Comparison of ENCODE assay signal across 21 cellular contexts in genomic region chr14:96221109-96221650, GRCh38. TPM values are rescaled to one million over a fixed set of nuclear protein-coding genes. Genes with fewer than 3 reads are reported as not detected.
DNase-seq lines count a peak whose midpoint lies in the region; ATAC-seq and TF ChIP-seq lines count a peak whose summit lies in the region.
"Had no signal": no experiment of that assay in that cellular context is flagged by ENCODE, and none has a peak within 500 bp of the region (broad histone marks: within the 10 kb centered on the region; RNA-seq: fewer than 3 reads in every experiment).

No MANE protein-coding gene starts in this region.

- WGBS in transverse colon (ENCODE audit: low coverage in 1 of 2), 2 donors = 36 to 47% methylated on average over 2 to 7 of the region's 7 CpGs
- WGBS in heart left ventricle, 4 donors = 90 to 95% (median 92%) methylated on average over 7 of the region's 7 CpGs

- ATAC-seq in heart left ventricle (no peak), HG02759 (IDR thresholded peaks at IDR 0.05; ENCODE audit: unreplicated experiment) (no peak)
- ATAC-seq: CD8-positive, alpha-beta T cell; T-helper 17 cell had no signal

- TF ChIP-seq CTCF in LNCaP clone FGC (IDR thresholded peaks at IDR 0.05; ENCODE audit: control insufficient read depth, extremely low read depth, insufficient read depth) (no peak), transverse colon (IDR thresholded peaks at IDR 0.05) (no peak), heart left ventricle (IDR thresholded peaks at IDR 0.05) (no peak), breast epithelium (IDR thresholded peaks at IDR 0.05) (no peak)

- no peaks in the 10 kb centered on the region for H3K27me3 ChIP-seq in transverse colon
- H3K27me3 ChIP-seq in heart left ventricle = peaks cover 0 to 16% (median 0%) of the 10 kb centered on the region in 9 donors
- no peaks in the 10 kb centered on the region for H3K27me3 ChIP-seq in breast epithelium
- H3K27me3 ChIP-seq: BLaER1 treated with 17β-estradiol and CSF1 and Interleukin-3, amounts not matched to agents 10 nM and 100 nM had no signal

- H3K27ac ChIP-seq in transverse colon (peak overlapping the region in 3 of 4 donors; percentile 9 to 33 (median 21)), heart left ventricle (no peak overlapping the region), breast epithelium (no peak overlapping the region)
- H3K27ac ChIP-seq: BLaER1 treated with 17β-estradiol and CSF1 and Interleukin-3, amounts not matched to agents 10 nM and 100 nM; SK-N-MC had no signal

- no peak overlapping the region for H3K4me3 ChIP-seq in LNCaP clone FGC (ENCODE audit: low read depth, low read length)
- H3K4me3 ChIP-seq in transverse colon = no peak overlapping the region
- no peak overlapping the region for H3K4me3 ChIP-seq in heart left ventricle
- no peak overlapping the region for H3K4me3 ChIP-seq in breast epithelium
- H3K4me3 ChIP-seq: BLaER1 treated with 17β-estradiol and CSF1 and Interleukin-3, amounts not matched to agents 10 nM and 100 nM; SK-N-MC had no signal

- intact Hi-C loops in transverse colon (cut with DNase I; ENCODE audit: low total_unique reads) = no loop called here
- intact Hi-C loops in heart left ventricle (cut with DNase I) = no loop called here
- intact Hi-C loops in breast epithelium (cut with DNase I; ENCODE audit: low total_unique reads) = no loop called here

- H3K36me3 ChIP-seq in transverse colon = no peaks in the 10 kb centered on the region
- H3K36me3 ChIP-seq in heart left ventricle = no peaks in the 10 kb centered on the region
- H3K36me3 ChIP-seq in breast epithelium = no peaks in the 10 kb centered on the region
- H3K36me3 ChIP-seq: BLaER1 treated with 17β-estradiol and CSF1 and Interleukin-3, amounts not matched to agents 10 nM and 100 nM had no signal

- TF ChIP-seq POLR2A in transverse colon (IDR thresholded peaks at IDR 0.05) (no peak), heart left ventricle (IDR thresholded peaks at IDR 0.05) (no peak), breast epithelium (IDR thresholded peaks at IDR 0.05) (no peak)

- H3K9me3 ChIP-seq in transverse colon = no peaks in the 10 kb centered on the region
- no peaks in the 10 kb centered on the region for H3K9me3 ChIP-seq in heart left ventricle
- no peaks in the 10 kb centered on the region for H3K9me3 ChIP-seq in breast epithelium
- H3K9me3 ChIP-seq: BLaER1 treated with 17β-estradiol and CSF1 and Interleukin-3, amounts not matched to agents 10 nM and 100 nM had no signal

- H3K4me1 ChIP-seq in transverse colon (peaks cover 9 to 23% (median 17%) of the 10 kb centered on the region in 4 donors), heart left ventricle (peaks cover 0 to 8% (median 0%) of the 10 kb centered on the region in 12 donors), breast epithelium (no peaks in the 10 kb centered on the region)

- in situ Hi-C loops in transverse colon (cut with MboI; ENCODE audit: low pct_ligation_motif_present in 1 of 4, low pct_unique_long_range_greater_than_20kb in 1 of 4, low sequenced_read_pairs in 3 of 4) = no loop called here

- peak; percentile 22 for DNase-seq in COLO668 (lab: John Stamatoyannopoulos, UW; ENCODE audit: unreplicated experiment)
- DNase-seq in LNCaP clone FGC (ENCODE audit: low read depth) = peak; percentile 45
- peak; percentile 14 for DNase-seq in fibroblast of gingiva (ENCODE audit: low read depth)
- DNase-seq in transverse colon = no peak
- no peak for DNase-seq in heart left ventricle
- DNase-seq in breast epithelium (ENCODE audit: low spot score in 2 of 2) = no peak
- DNase-seq: Calu3; CD8-positive, alpha-beta T cell; EL; GF-D8; Karpas-422; NCI-H187; NCI-H2227 treated with DMSO at 0.1 percent for 48 hours; NCI-H82; OCI-M1; Right ventricle myocardium superior; SW 1271; T-helper 17 cell had no signal

- TF ChIP-seq EP300 in transverse colon (IDR thresholded peaks at IDR 0.05; ENCODE audit: low read depth) = no peak

RNA-seq across cellular contexts. Expression of gene BDKRB2, which starts 16.5 kb away (rescaled TPM):
- total RNA-seq in transverse colon (10 to 100 TPM in 3 of 4 donors, 1 to 10 TPM in 1; 2.6 to 19.8 (median 17.4) TPM), heart left ventricle (1 to 10 TPM in 5 of 9 donors, under 1 TPM in 4; 0.14 to 3.3 (median 1.0) TPM), breast epithelium (1 to 10 TPM; 1.1 to 5.6 (median 4.2) TPM)
- polyA plus RNA-seq in heart left ventricle = under 1 TPM; 0.27 to 0.49 TPM
- total RNA-seq: CD8-positive, alpha-beta T cell; T-helper 17 cell had no signal

RNA-seq across cellular contexts. Expression of gene BDKRB1, which starts 34.8 kb away (rescaled TPM):
- total RNA-seq in transverse colon (1 to 10 TPM; 1.1 to 4.4 (median 2.3) TPM), heart left ventricle (1 to 10 TPM in 2 of 9 donors, not detected in 7; 1.4 to 1.7 TPM), breast epithelium (1 to 10 TPM in 1 of 3 donors, not detected in 2; 5.9 TPM)
- polyA plus RNA-seq in heart left ventricle = under 1 TPM; 0.08 to 0.23 TPM
- total RNA-seq: Calu3; CD8-positive, alpha-beta T cell; Right ventricle myocardium superior; T-helper 17 cell had no signal

Comparison
In these comparisons a context has a peak if more than half of its experiments do, and no peak if none do; other contexts are left out.
1. DNase-seq: peak in COLO668 (single experiment), LNCaP clone FGC (single experiment) and fibroblast of gingiva (single experiment); none in transverse colon (single experiment), heart left ventricle (0 of 5) and breast epithelium (0 of 2).
2. H3K27ac ChIP-seq: peak in transverse colon (3 of 4); none in heart left ventricle (0 of 12) and breast epithelium (0 of 2).